In genomic region chr4:76219299-76220055, GRCh38 we compare ENCODE assay signal across 12 cellular contexts. TPM values are rescaled to one million over a fixed set of nuclear protein-coding genes. Genes with fewer than 3 reads are reported as not detected.
DNase-seq lines count a peak whose midpoint lies in the region; ATAC-seq and TF ChIP-seq lines count a peak whose summit lies in the region.
"Had no signal": no experiment of that assay in that cellular context is flagged by ENCODE, and none has a peak within 500 bp of the region (broad histone marks: within the 10 kb centered on the region; RNA-seq: fewer than 3 reads in every experiment).

No MANE protein-coding gene starts in this region.

- no peak for TF ChIP-seq EP300 in stomach (IDR thresholded peaks at IDR 0.05)

- no peak overlapping the region for H3K4me2 ChIP-seq in HCT116 (ENCODE audit: low read length)

- no peak overlapping the region for H2AFZ ChIP-seq in HCT116 (ENCODE audit: low read depth, low read length, poor library complexity, severe bottlenecking)

- peaks cover 8% of the 10 kb centered on the region in 2 experiments; a peak in 3 of 4 replicates for H3K4me1 ChIP-seq in HCT116 (ENCODE audit: control insufficient read depth in 1 of 2, insufficient read depth in 2 of 2, low read length in 2 of 2)
- H3K4me1 ChIP-seq in Peyer's patch, result peaks cover 3 to 30% (median 4%) of the 10 kb centered on the region in 4 donors
- peaks cover 30 to 39% (median 38%) of the 10 kb centered on the region in 4 donors for H3K4me1 ChIP-seq in stomach

- TF ChIP-seq RAD21 in HCT116 (IDR thresholded peaks at IDR 0.05; ENCODE audit: low read depth), result no peak

- H3K9me3 ChIP-seq in HCT116 (ENCODE audit: control insufficient read depth in 1 of 2, insufficient read depth in 1 of 2, low read depth in 1 of 2, low read length in 2 of 2), result no peaks in the 10 kb centered on the region
- H3K9me3 ChIP-seq in Peyer's patch, result no peaks in the 10 kb centered on the region
- H3K9me3 ChIP-seq in stomach, result no peaks in the 10 kb centered on the region

- intact Hi-C loops in HCT116 (cut with micrococcal nuclease), result no loop called here
- intact Hi-C loops in stomach (cut with DNase I; ENCODE audit: low total_unique reads), result no loop called here

- H3K36me3 ChIP-seq in HCT116 (ENCODE audit: control insufficient read depth in 1 of 2, insufficient read depth in 2 of 2, low read length in 2 of 2), result no peaks in the 10 kb centered on the region
- H3K36me3 ChIP-seq in Peyer's patch, result no peaks in the 10 kb centered on the region
- H3K36me3 ChIP-seq in stomach, result no peaks in the 10 kb centered on the region

- no peak for ATAC-seq in HCT116
- ATAC-seq in HG03196 (IDR thresholded peaks at IDR 0.05; ENCODE audit: unreplicated experiment), result no peak
- ATAC-seq in HG03280 (IDR thresholded peaks at IDR 0.05; ENCODE audit: unreplicated experiment), result no peak

- H4K20me1 ChIP-seq in HCT116 (ENCODE audit: insufficient read depth), result no peaks in the 10 kb centered on the region

- H3K9me2 ChIP-seq in HCT116 (ENCODE audit: insufficient read depth), result no peaks in the 10 kb centered on the region

- TF ChIP-seq CTCF in HCT116 (IDR thresholded peaks at IDR 0.05 in 2 of 3, conservative IDR thresholded peaks at IDR 0.05 in 1 of 3; ENCODE audit: borderline replicate concordance in 1 of 3, insufficient read depth in 1 of 3, low read depth in 2 of 3, low read length in 2 of 3) (no peak), Peyer's patch (IDR thresholded peaks at IDR 0.05) (no peak), stomach (IDR thresholded peaks at IDR 0.05) (no peak)

- H3K27ac ChIP-seq in HCT116 (ENCODE audit: low read depth, low read length), result no peak overlapping the region
- H3K27ac ChIP-seq in Peyer's patch, result peak overlapping the region in 3 of 4 donors; percentile 18 to 28 (median 26)
- peak overlapping the region; percentile 9 to 55 (median 52) for H3K27ac ChIP-seq in stomach

- no TSS peak for BruUV-seq in HCT116 (replicated peaks; lab: Mats Ljungman, UMichigan)

- H3K9ac ChIP-seq in HCT116 (ENCODE audit: low read length), result no peak overlapping the region

- DNase-seq in HCT116 (ENCODE audit: low read depth, low spot score) (no peak), Peyer's patch (no peak), hepatic stellate cell (ENCODE audit: low spot score) (peak; percentile 22), stomach (no peak)
- DNase-seq in activated CD4-positive, alpha-beta T cell treated with anti-CD3 and anti-CD28 coated beads for 1 hour, result no peak
- DNase-seq: activated CD4-positive, alpha-beta T cell treated with anti-CD3 and anti-CD28 coated beads, Interleukin-2, amount 10 ng/mL, durations not matched to agents 24 days and 14 days; activated naive CD8-positive, alpha-beta T cell treated with anti-CD3 and anti-CD28 coated beads, Interleukin-2, amount 10 ng/mL, durations not matched to agents 7 days and 5 days; SHP77; stimulated activated naive CD4-positive, alpha-beta T cell had no signal

- no peaks in the 10 kb centered on the region; the same call in 1 of the 2 replicates for H3K79me2 ChIP-seq in HCT116 (ENCODE audit: insufficient read depth, low read length)

- H3K4me3 ChIP-seq in HCT116 (replicated peaks in 1 of 2; ENCODE audit: low read depth in 1 of 2, low read length in 2 of 2), result no peak overlapping the region
- no peak overlapping the region for H3K4me3 ChIP-seq in Peyer's patch
- no peak overlapping the region for H3K4me3 ChIP-seq in stomach

- CTCF ChIA-PET in HCT116 (lab: Charles Lee), result no interaction called here

- POLR2A ChIA-PET in HCT116 (lab: Charles Lee), result no interaction called here

- no peaks in the 10 kb centered on the region for H3K27me3 ChIP-seq in HCT116 (ENCODE audit: insufficient read depth, low read length)
- no peaks in the 10 kb centered on the region for H3K27me3 ChIP-seq in Peyer's patch
- no peaks in the 10 kb centered on the region for H3K27me3 ChIP-seq in stomach

- TF ChIP-seq POLR2A in HCT116 (IDR thresholded peaks at IDR 0.05; ENCODE audit: borderline replicate concordance, extremely low read depth, insufficient read depth, insufficient read length) (no peak), Peyer's patch (IDR thresholded peaks at IDR 0.05) (no peak), stomach (IDR thresholded peaks at IDR 0.05) (no peak)

- 47 to 56% (median 51%) methylated on average over 7 of the region's 7 CpGs for WGBS in stomach, 5 donors

- RAD21 ChIA-PET in HCT116 (lab: Charles Lee; ENCODE audit: low non-redundant PET in 1 of 2, low total read pairs in 2 of 2, uncharacterized antibody in 2 of 2, unreplicated experiment in 2 of 2), result no interaction called here

TF ChIP-seq in HCT116, 20 proteins besides CTCF, POLR2A, EP300 and RAD21:
- no peak for TF ChIP-seq SIN3A (IDR thresholded peaks at IDR 0.05; ENCODE audit: low read depth)
- TF ChIP-seq CEBPB (IDR thresholded peaks at IDR 0.05; ENCODE audit: low read depth), result 0 out of 2 replicates have a peak, but pooled peaks have one; percentile 24

RNA-seq across cellular contexts. Expression of gene SCARB2, which starts 5.9 kb away (rescaled TPM):
- total RNA-seq in HCT116 (2021; ENCODE audit: unreplicated experiment) (51.3 TPM), Peyer's patch (100 to 1,000 TPM in 3 of 4 donors, 10 to 100 TPM in 1; 40.4 to 225 (median 170) TPM), stomach (100 to 1,000 TPM in 3 of 5 donors, 10 to 100 TPM in 2; 84.0 to 293 (median 161) TPM)
- polyA plus RNA-seq in HCT116 (2012), result 40.8 and 44.0 TPM in 2 replicates
- polyA plus RNA-seq in stomach, result 10 to 100 TPM; 30.4 to 55.3 (median 42.7) TPM

RNA-seq across cellular contexts. Expression of gene FAM47E, which starts 32.0 kb away (rescaled TPM):
- 0.91 TPM for total RNA-seq in HCT116 (2021; ENCODE audit: unreplicated experiment)
- polyA plus RNA-seq in HCT116 (2012), result 0.54 and 0.65 TPM in 2 replicates
- 10 to 100 TPM in 1 of 4 donors, 1 to 10 TPM in 2, under 1 TPM in 1; 0.83 to 13.9 (median 7.6) TPM for total RNA-seq in Peyer's patch
- 1 to 10 TPM in 3 of 5 donors, under 1 TPM in 1, not detected in 1; under 0.01 to 9.5 (median 5.6) TPM for total RNA-seq in stomach
- polyA plus RNA-seq in stomach, result 10 to 100 TPM in 1 of 3 donors, 1 to 10 TPM in 2; 6.2 to 10.8 (median 6.5) TPM
- total RNA-seq: activated CD4-positive, alpha-beta T cell treated with anti-CD3 and anti-CD28 coated beads, Interleukin-2, amount 10 ng/mL, durations not matched to agents 24 days and 14 days had no signal
- polyA plus RNA-seq: endothelial cell of umbilical vein had no signal
